9 cellular contexts compared by ENCODE assay signal in genomic region chr19:44954278-44954648, GRCh38. TPM values are rescaled to one million over a fixed set of nuclear protein-coding genes. Genes with fewer than 3 reads are reported as not detected.
DNase-seq lines count a peak whose midpoint lies in the region; ATAC-seq, FAIRE-seq and TF ChIP-seq lines count a peak whose summit lies in the region.
"Had no signal": no experiment of that assay in that cellular context is flagged by ENCODE, and none has a peak within 500 bp of the region (broad histone marks: within the 10 kb centered on the region; RNA-seq: fewer than 3 reads in every experiment).

No MANE protein-coding gene starts in this region.

- no peaks in the 10 kb centered on the region for H3K9me3 ChIP-seq in muscle layer of duodenum (ENCODE audit: control insufficient read depth in 1 of 2, low read length in 2 of 2)

- peaks cover 14 to 41% of the 10 kb centered on the region in 2 donors for H3K4me1 ChIP-seq in muscle layer of duodenum (ENCODE audit: control insufficient read depth in 1 of 2, insufficient read depth in 2 of 2, low read length in 2 of 2)

- no peak for DNase-seq in AG09309 (ENCODE audit: low read depth)
- no peak for DNase-seq in bronchial epithelial cell (ENCODE audit: low read depth)
- DNase-seq in stimulated activated CD4-positive, alpha-beta T cell treated with anti-CD3 and anti-CD28 coated beads, Interleukin-4, amount 100 ng/mL, for 24 hours: no peak
- no peak for DNase-seq in SKM-1 (lab: John Stamatoyannopoulos, UW; ENCODE audit: unreplicated experiment)
- no peak for DNase-seq in T1000 (lab: John Stamatoyannopoulos, UW)
- no peak for DNase-seq in NCI-H748 treated with DMSO at 0.1 percent for 48 hours (lab: John Stamatoyannopoulos, UW)

- TF ChIP-seq CTCF in AG09309 (IDR thresholded peaks at IDR 0.05; ENCODE audit: control insufficient read depth, insufficient read depth, low read depth, low read length, missing control alignments) (no peak), bronchial epithelial cell (IDR thresholded peaks at IDR 0.05; ENCODE audit: insufficient read depth, low read length, severe bottlenecking) (no peak)

- peak overlapping the region; percentile 95 for H3K27ac ChIP-seq in muscle layer of duodenum (ENCODE audit: low read length)

- peak; percentile 11 for ATAC-seq in HG03175 (IDR thresholded peaks at IDR 0.05; ENCODE audit: unreplicated experiment)

- H3K27me3 ChIP-seq in bronchial epithelial cell (ENCODE audit: control insufficient read depth, insufficient read depth, low read length) (no peaks in the 10 kb centered on the region), muscle layer of duodenum (ENCODE audit: low read depth, low read length) (no peaks in the 10 kb centered on the region)

- H3K4me3 ChIP-seq in AG09309 (ENCODE audit: control insufficient read depth, low read depth, low read length) (peak overlapping the region; percentile 98), bronchial epithelial cell (ENCODE audit: low read depth, low read length) (peak overlapping the region; percentile 85), muscle layer of duodenum (ENCODE audit: low read depth in 1 of 2, low read length in 2 of 2) (peak overlapping the region; percentile 95 to 96)

- FAIRE-seq in bronchial epithelial cell (lab: Jason Lieb, UNC): no peak

- no peaks in the 10 kb centered on the region for H3K36me3 ChIP-seq in bronchial epithelial cell (ENCODE audit: control insufficient read depth, insufficient read depth, low read length)
- peaks cover 0 to 19% of the 10 kb centered on the region in 2 donors for H3K36me3 ChIP-seq in muscle layer of duodenum (ENCODE audit: control insufficient read depth in 1 of 2, insufficient read depth in 2 of 2, low read length in 2 of 2)

RNA-seq across cellular contexts. Expression of gene CLPTM1, which starts 0.9 kb away (rescaled TPM):
- total RNA-seq in bronchial epithelial cell: 17.9 and 24.2 TPM in 2 replicates

RNA-seq across cellular contexts. Expression of gene APOC2, which starts 8.4 kb away (rescaled TPM):
- not detected in 2 replicates for total RNA-seq in bronchial epithelial cell
- total RNA-seq: dermis microvascular lymphatic vessel endothelial cell had no signal

RNA-seq across cellular contexts. Expression of gene APOC4, which starts 12.2 kb away (rescaled TPM):
- total RNA-seq in bronchial epithelial cell: not detected in 2 replicates
- total RNA-seq: dermis microvascular lymphatic vessel endothelial cell had no signal

RNA-seq across cellular contexts. Expression of gene APOC1, which starts 39.9 kb away (rescaled TPM):
- total RNA-seq in bronchial epithelial cell: 0.26 and 0.79 TPM in 2 replicates

RNA-seq across cellular contexts. Expression of gene RELB, which starts 47.0 kb away (rescaled TPM):
- 2.1 and 3.7 TPM in 2 replicates for total RNA-seq in bronchial epithelial cell
